7 cellular contexts compared by ENCODE assay signal in genomic region chr3:100335137-100335833, GRCh38. TPM values are rescaled to one million over a fixed set of nuclear protein-coding genes. Genes with fewer than 3 reads are reported as not detected.
DNase-seq lines count a peak whose midpoint lies in the region; ATAC-seq and TF ChIP-seq lines count a peak whose summit lies in the region.

No MANE protein-coding gene starts in this region.

- no peak for TF ChIP-seq CTCF in GM10248 (IDR thresholded peaks at IDR 0.05; ENCODE audit: control extremely low read depth, extremely low read depth, low read depth, missing control alignments)
- TF ChIP-seq CTCF in fibroblast of lung (conservative IDR thresholded peaks at IDR 0.05 in 1 of 2, IDR thresholded peaks at IDR 0.05 in 1 of 2; ENCODE audit: low read depth in 1 of 2, low read length in 2 of 2), result no peak
- TF ChIP-seq CTCF in nephron progenitor cell (IDR thresholded peaks at IDR 0.05), result no peak

- no peaks in the 10 kb centered on the region for H3K9me3 Mint-ChIP-seq in nephron progenitor cell

- H2AFZ ChIP-seq in Karpas-422 (ENCODE audit: low read length) (no peak overlapping the region; the same call in 1 of the 2 replicates), fibroblast of lung (ENCODE audit: low read length) (peak overlapping the region; percentile 89)

- peaks cover 19% of the 10 kb centered on the region for H3K4me1 Mint-ChIP-seq in nephron progenitor cell

- no peaks in the 10 kb centered on the region for H3K36me3 Mint-ChIP-seq in nephron progenitor cell (ENCODE audit: low read depth)

- peak overlapping the region; percentile 85 for H3K4me3 ChIP-seq in Karpas-422 (ENCODE audit: low read length)
- H3K4me3 ChIP-seq in fibroblast of lung (replicated peaks in 1 of 4; ENCODE audit: control extremely low read depth in 1 of 4, insufficient read depth in 1 of 4, low read depth in 3 of 4, low read length in 4 of 4), result peak overlapping the region; percentile 61 to 79 (median 75)

- peaks cover 29% of the 10 kb centered on the region for H3K4me1 ChIP-seq in Karpas-422 (ENCODE audit: low read length)
- peaks cover 4% of the 10 kb centered on the region for H3K4me1 ChIP-seq in fibroblast of lung (ENCODE audit: control insufficient read depth, extremely low read depth, insufficient read depth, low read length)

- H3K79me2 ChIP-seq in Karpas-422 (ENCODE audit: low read length) (peaks cover 40% of the 10 kb centered on the region), fibroblast of lung (ENCODE audit: control insufficient read depth, insufficient read depth, low read length) (peaks cover 3% of the 10 kb centered on the region)

- H4K20me1 ChIP-seq in Karpas-422 (ENCODE audit: insufficient read depth, low read depth, low read length), result no peaks in the 10 kb centered on the region
- H4K20me1 ChIP-seq in fibroblast of lung (ENCODE audit: control insufficient read depth, extremely low read depth, insufficient read depth, low read length), result no peaks in the 10 kb centered on the region

- H3K27me3 Mint-ChIP-seq in nephron progenitor cell (ENCODE audit: low read depth, poor library complexity), result peaks cover 4% of the 10 kb centered on the region

- peak overlapping the region; percentile 59 for H3K27ac ChIP-seq in Karpas-422 (ENCODE audit: low read length)
- peak overlapping the region; percentile 63 for H3K27ac ChIP-seq in fibroblast of lung (ENCODE audit: insufficient read depth, low read length)

- peak; percentile 59 for DNase-seq in GM10248 (ENCODE audit: extremely low spot score)
- peak; percentile 79 for DNase-seq in Karpas-422
- DNase-seq in activated CD4-positive, CD25-positive, alpha-beta regulatory T cell treated with anti-CD3 and anti-CD28 coated beads, Interleukin-2, amount 50 U/mL, for 72 hours, result peak; percentile 30
- peak in 1 of 2 donors; percentile 28 for DNase-seq in fibroblast of lung (ENCODE audit: low read depth in 2 of 2)
- peak; percentile 4 for DNase-seq in nephron progenitor cell

- H3K9me2 ChIP-seq in Karpas-422 (replicated peaks; ENCODE audit: insufficient read depth, low read length), result no peaks in the 10 kb centered on the region

- H3K4me3 Mint-ChIP-seq in nephron progenitor cell, result peak overlapping the region; percentile 88

- H3K4me2 ChIP-seq in Karpas-422 (ENCODE audit: low read depth, low read length, poor library complexity, severe bottlenecking), result peak overlapping the region; percentile 97
- peak overlapping the region; percentile 81 for H3K4me2 ChIP-seq in fibroblast of lung (ENCODE audit: extremely low read depth, insufficient read depth, low read length)

- H3K9me3 ChIP-seq in Karpas-422 (ENCODE audit: low read length) (no peaks in the 10 kb centered on the region), fibroblast of lung (ENCODE audit: control insufficient read depth, insufficient read depth, low read depth, low read length) (no peaks in the 10 kb centered on the region)

- peaks cover 18% of the 10 kb centered on the region for H3K36me3 ChIP-seq in Karpas-422 (ENCODE audit: insufficient read depth, low read length)
- peaks cover 2% of the 10 kb centered on the region for H3K36me3 ChIP-seq in fibroblast of lung (ENCODE audit: control insufficient read depth, insufficient read depth, low read length)

- H3K9ac ChIP-seq in Karpas-422 (ENCODE audit: low read length) (peak overlapping the region; percentile 89), fibroblast of lung (ENCODE audit: insufficient read depth, low read length) (peak overlapping the region; percentile 85)

- CTCF ChIA-PET in GM10248 (lab: Yijun Ruan, JAX), result interaction anchor here (0.8 to 2.0 kb wide), 6 partner anchors 9 to 128 kb away, joined by 3 to 6 read pairs (median 4); no protein-coding TSS in a partner anchor

- ATAC-seq in GM21717 (IDR thresholded peaks at IDR 0.05; ENCODE audit: unreplicated experiment), result peak; percentile 48
- no peak for ATAC-seq in GM21381 (IDR thresholded peaks at IDR 0.05; ENCODE audit: unreplicated experiment)

- H3K27me3 ChIP-seq in Karpas-422 (ENCODE audit: low read length), result no peaks in the 10 kb centered on the region
- H3K27me3 ChIP-seq in fibroblast of lung (ENCODE audit: control insufficient read depth, insufficient read depth, low read length), result no peaks in the 10 kb centered on the region

- no peak overlapping the region for H3K27ac Mint-ChIP-seq in nephron progenitor cell

- POLR2A ChIA-PET in GM10248 (lab: Yijun Ruan, JAX), result interaction anchor here (1.4 kb wide), 1 partner anchor 68 kb away, joined by 5 read pairs; no protein-coding TSS in a partner anchor

RNA-seq across cellular contexts. Expression of gene NIT2, which starts 0.7 kb away (rescaled TPM):
- total RNA-seq in Karpas-422 (2014; rRNA removed; shearing (Covaris generic); ENCODE audit: low replicate concordance), result 63.2 and 74.5 TPM in 2 replicates
- total RNA-seq in fibroblast of lung, result 10.3 and 13.4 TPM in 2 replicates
- 42.6 and 53.8 TPM in 2 replicates for polyA plus RNA-seq in fibroblast of lung
- 39.9 and 41.1 TPM in 2 replicates for polyA plus RNA-seq in fibroblast of lung (2012)
- polyA minus RNA-seq in fibroblast of lung (ENCODE audit: low replicate concordance), result 3.3 and 4.1 TPM in 2 replicates
